In the genomic region with DNA sequence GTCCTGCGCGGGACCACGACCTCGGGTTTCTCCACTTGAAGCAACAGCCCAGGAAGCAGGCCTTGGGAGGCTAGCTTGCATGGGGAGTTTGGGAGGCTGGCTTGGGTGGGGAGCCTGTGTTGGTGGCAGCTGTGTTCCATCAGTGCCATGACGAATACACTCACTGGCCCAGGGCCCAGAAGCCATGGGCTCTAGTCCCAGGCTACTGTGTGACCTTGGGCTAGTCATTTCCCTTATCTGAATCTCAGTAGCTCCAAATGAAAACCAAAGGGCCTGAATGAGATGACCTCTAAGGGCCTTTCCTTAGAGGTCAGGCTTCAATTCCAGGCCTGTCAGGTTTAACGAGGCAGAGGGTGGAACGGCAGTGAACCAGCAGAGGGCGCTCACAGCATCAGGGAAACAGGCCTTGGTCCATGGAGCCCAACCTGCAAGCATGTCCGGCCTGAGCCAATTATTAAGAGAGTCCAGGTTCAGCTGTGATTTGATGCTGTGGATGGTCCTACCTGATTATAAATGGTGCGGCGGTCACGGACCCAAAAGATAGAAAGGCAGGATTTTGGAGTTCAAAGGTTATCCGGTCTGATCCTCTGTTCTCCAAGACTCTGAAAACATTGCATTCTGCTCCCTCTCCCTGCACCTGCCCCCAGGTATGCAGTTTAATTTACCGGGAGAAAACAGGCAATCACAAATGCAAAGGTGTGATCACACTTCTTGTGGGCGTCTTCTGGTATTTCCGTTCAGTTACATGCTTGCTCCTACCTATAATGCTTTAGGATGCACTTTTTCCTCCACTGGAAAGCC, we compare ENCODE assay signal across 9 cellular contexts. TPM values are rescaled to one million over a fixed set of nuclear protein-coding genes. Genes with fewer than 3 reads are reported as not detected.
DNase-seq lines count a peak whose midpoint lies in the region; ATAC-seq, FAIRE-seq and TF ChIP-seq lines count a peak whose summit lies in the region.
"Had no signal": no experiment of that assay in that cellular context is flagged by ENCODE, and none has a peak within 500 bp of the region (broad histone marks: within the 10 kb centered on the region; RNA-seq: fewer than 3 reads in every experiment).

No MANE protein-coding gene starts in this region.

- no peaks in the 10 kb centered on the region for H3K9me3 ChIP-seq in CD8-positive, alpha-beta memory T cell (ENCODE audit: low read length)
- H3K9me3 ChIP-seq in gastroesophageal sphincter (no peaks in the 10 kb centered on the region), gastrocnemius medialis (no peaks in the 10 kb centered on the region)

- no peaks in the 10 kb centered on the region for H3K27me3 ChIP-seq in CD8-positive, alpha-beta memory T cell (ENCODE audit: insufficient read depth, low read length, poor library complexity, severe bottlenecking)
- H3K27me3 ChIP-seq in gastroesophageal sphincter (peaks cover 41% of the 10 kb centered on the region), gastrocnemius medialis (no peaks in the 10 kb centered on the region)

- no peaks in the 10 kb centered on the region for H3K4me1 ChIP-seq in CD8-positive, alpha-beta memory T cell (ENCODE audit: insufficient read depth, low read length)
- no peaks in the 10 kb centered on the region for H3K4me1 ChIP-seq in gastroesophageal sphincter
- no peaks in the 10 kb centered on the region for H3K4me1 ChIP-seq in gastrocnemius medialis

- H3K4me3 ChIP-seq in CD8-positive, alpha-beta memory T cell (ENCODE audit: low read length): no peak overlapping the region
- no peak overlapping the region for H3K4me3 ChIP-seq in gastroesophageal sphincter
- no peak overlapping the region for H3K4me3 ChIP-seq in gastrocnemius medialis

- CTCF ChIA-PET in CD8-positive, alpha-beta memory T cell (lab: Charles Lee): interaction anchor here (1.0 to 2.0 kb wide), 4 partner anchors 8 to 54 kb away, joined by 3 to 9 read pairs (median 4); no protein-coding TSS in a partner anchor

- DNase-seq in CD8-positive, alpha-beta memory T cell: peak in 4 of 5 donors; percentile 6 to 52 (median 32)
- DNase-seq in NCI-H748 (lab: John Stamatoyannopoulos, UW; ENCODE audit: unreplicated experiment): peak; percentile 71
- DNase-seq in activated T-cell treated with anti-CD3 and anti-CD28 coated beads for 4 hours: peak; percentile 21
- no peak for DNase-seq in gastrocnemius medialis
- no peak for DNase-seq in RCC 7860 (ENCODE audit: low spot score)

- FAIRE-seq in RCC 7860 (lab: Jason Lieb, UNC): no peak
- FAIRE-seq: TTC549 had no signal

- TF ChIP-seq POLR2A in gastroesophageal sphincter (IDR thresholded peaks at IDR 0.05) (no peak), gastrocnemius medialis (IDR thresholded peaks at IDR 0.05) (no peak)

- WGBS in gastroesophageal sphincter (ENCODE audit: low coverage in 1 of 2), 2 donors: 52 to 56% methylated on average over 4 to 12 of the region's 16 CpGs

- ATAC-seq in GM18909 (IDR thresholded peaks at IDR 0.05; ENCODE audit: poor library complexity, unreplicated experiment): peak; percentile 89
- ATAC-seq in HG03108 (IDR thresholded peaks at IDR 0.05; ENCODE audit: unreplicated experiment): peak; percentile 83
- ATAC-seq in gastroesophageal sphincter: no peak
- no peak for ATAC-seq in gastrocnemius medialis

- H3K36me3 Mint-ChIP-seq in CD8-positive, alpha-beta memory T cell: no peaks in the 10 kb centered on the region

- peak in 3 of 4 experiments; percentile 9 to 47 (median 24) for TF ChIP-seq CTCF in gastroesophageal sphincter (IDR thresholded peaks at IDR 0.05)
- TF ChIP-seq CTCF in gastrocnemius medialis (IDR thresholded peaks at IDR 0.05 in 4 of 5, conservative IDR thresholded peaks at IDR 0.05 in 1 of 5): peak in 3 of 5 experiments; percentile 28 to 40 (median 32)

- intact Hi-C loops in gastrocnemius medialis (cut with DNase I; ENCODE audit: low total_unique reads): no loop called here

- no peak overlapping the region for H3K27ac Mint-ChIP-seq in CD8-positive, alpha-beta memory T cell

- in situ Hi-C loops in gastrocnemius medialis (cut with MboI; ENCODE audit: low sequenced_read_pairs in 4 of 4): no loop called here

- H3K9me3 Mint-ChIP-seq in CD8-positive, alpha-beta memory T cell: no peaks in the 10 kb centered on the region

- no peak overlapping the region for H3K27ac ChIP-seq in CD8-positive, alpha-beta memory T cell (ENCODE audit: low read depth, low read length)
- no peak overlapping the region for H3K27ac ChIP-seq in gastroesophageal sphincter
- H3K27ac ChIP-seq in gastrocnemius medialis: no peak overlapping the region

- no peak overlapping the region for H3K4me3 Mint-ChIP-seq in CD8-positive, alpha-beta memory T cell

- H3K27me3 Mint-ChIP-seq in CD8-positive, alpha-beta memory T cell: peaks cover 13 to 21% of the 10 kb centered on the region in 2 donors

- no peak for TF ChIP-seq EP300 in gastroesophageal sphincter (IDR thresholded peaks at IDR 0.05)

- H3K36me3 ChIP-seq in CD8-positive, alpha-beta memory T cell (ENCODE audit: insufficient read depth, low read length): no peaks in the 10 kb centered on the region
- H3K36me3 ChIP-seq in gastroesophageal sphincter (no peaks in the 10 kb centered on the region), gastrocnemius medialis (no peaks in the 10 kb centered on the region)

- peaks cover 5 to 14% (median 8%) of the 10 kb centered on the region in 3 donors for H3K4me1 Mint-ChIP-seq in CD8-positive, alpha-beta memory T cell

- POLR2A ChIA-PET in CD8-positive, alpha-beta memory T cell (lab: Charles Lee): no interaction called here

RNA-seq across cellular contexts. Expression of a gene that starts 15.9 kb away (rescaled TPM):
- not detected for total RNA-seq in CD8-positive, alpha-beta memory T cell
- polyA plus RNA-seq in CD8-positive, alpha-beta memory T cell: not detected
- total RNA-seq in gastroesophageal sphincter: 1 to 10 TPM; 1.3 to 4.4 (median 3.8) TPM
- under 1 TPM; 0.15 to 0.51 (median 0.39) TPM for total RNA-seq in gastrocnemius medialis

RNA-seq across cellular contexts. Expression of a gene that starts 49.7 kb away (rescaled TPM):
- under 1 TPM; 0.20 to 0.33 TPM for total RNA-seq in CD8-positive, alpha-beta memory T cell
- polyA plus RNA-seq in CD8-positive, alpha-beta memory T cell: 6.1 TPM
- total RNA-seq in gastroesophageal sphincter (under 1 TPM in 1 of 4 donors, not detected in 3; 0.13 TPM), gastrocnemius medialis (not detected)

Comparison
In these comparisons a context has a peak if more than half of its experiments do, and no peak if none do; other contexts are left out.
1. DNase-seq: peak in CD8-positive, alpha-beta memory T cell (4 of 5), NCI-H748 (single experiment) and activated T-cell treated with anti-CD3 and anti-CD28 coated beads for 4 hours (single experiment); none in gastrocnemius medialis (0 of 2) and RCC 7860 (single experiment).
2. ATAC-seq: peak in GM18909 (single experiment) and HG03108 (single experiment); none in gastroesophageal sphincter (single experiment) and gastrocnemius medialis (0 of 2).